ENCODE assay signal across 15 cellular contexts in the genomic region with DNA sequence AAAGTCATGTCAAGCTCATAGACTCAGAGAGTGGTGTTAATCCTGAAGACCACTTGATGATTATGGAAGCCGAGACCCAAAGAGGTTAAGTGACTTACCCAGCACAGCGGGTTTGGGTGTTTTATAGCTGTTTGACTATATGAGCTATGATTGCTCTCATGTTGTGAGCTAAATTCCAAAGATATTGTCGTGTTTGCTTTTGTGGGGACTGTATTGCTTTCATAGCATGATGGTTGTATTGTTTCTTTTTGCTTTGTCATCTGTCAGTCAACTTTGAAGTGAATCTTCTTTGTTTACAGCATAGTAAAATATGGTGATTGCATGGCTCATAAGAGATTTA.
"Had no signal": no experiment of that assay in that cellular context is flagged by ENCODE, and none has a peak within 500 bp of the region (broad histone marks: within the 10 kb centered on the region; RNA-seq: fewer than 3 reads in every experiment).

No MANE protein-coding gene starts in this region.

- H3K9me3 Mint-ChIP-seq: activated naive CD4-positive, alpha-beta T cell treated with anti-CD3 and anti-CD28 coated beads, Interleukin-2, amount 50 U/mL, for 24 hours; brain; memory B cell; neural crest cell; stimulated activated effector memory CD8-positive, alpha-beta T cell treated with anti-CD3 and anti-CD28 coated beads, Interleukin-12 subunit alpha, Interleukin-12 subunit beta, amount 100 ng/mL, for 72 hours had no signal

- H3K27ac Mint-ChIP-seq: activated naive CD4-positive, alpha-beta T cell treated with anti-CD3 and anti-CD28 coated beads, Interleukin-2, amount 50 U/mL, for 24 hours; memory B cell; stimulated activated effector memory CD8-positive, alpha-beta T cell treated with anti-CD3 and anti-CD28 coated beads, Interleukin-12 subunit alpha, Interleukin-12 subunit beta, amount 100 ng/mL, for 72 hours; T-helper 17 cell had no signal

- H3K4me3 ChIP-seq: tibial artery, vagina had no signal

- H3K36me3 Mint-ChIP-seq: brain had no signal

- H3K27me3 Mint-ChIP-seq: activated naive CD4-positive, alpha-beta T cell treated with anti-CD3 and anti-CD28 coated beads, Interleukin-2, amount 50 U/mL, for 24 hours; brain; memory B cell; T-helper 17 cell had no signal

- H2AFZ ChIP-seq: parathyroid adenoma had no signal

- H3K27ac ChIP-seq: parathyroid adenoma, tibial artery, vagina had no signal

- H3K4me3 Mint-ChIP-seq: activated naive CD4-positive, alpha-beta T cell treated with anti-CD3 and anti-CD28 coated beads, Interleukin-2, amount 50 U/mL, for 24 hours; brain; memory B cell; neural crest cell; stimulated activated effector memory CD8-positive, alpha-beta T cell treated with anti-CD3 and anti-CD28 coated beads, Interleukin-12 subunit alpha, Interleukin-12 subunit beta, amount 100 ng/mL, for 72 hours; T-helper 17 cell had no signal

- H3K9ac ChIP-seq: parathyroid adenoma had no signal

- H3K27me3 ChIP-seq: tibial artery, vagina had no signal

- H3K9me3 ChIP-seq: tibial artery, vagina had no signal

- DNase-seq: activated CD4-positive, alpha-beta T cell treated with anti-CD3 and anti-CD28 coated beads, Interleukin-2, amount 50 U/mL, for 1 hour; activated CD4-positive, CD25-positive, alpha-beta regulatory T cell; activated effector memory CD4-positive, alpha-beta T cell treated with Interleukin-2 at 50 U/mL for 16 hours; amniotic stem cell; dermis blood vessel endothelial cell; T-helper 17 cell; tibial artery had no signal

- ATAC-seq: left lobe of liver; stimulated activated effector memory CD8-positive, alpha-beta T cell treated with anti-CD3 and anti-CD28 coated beads, Interleukin-12 subunit alpha, Interleukin-12 subunit beta, amount 100 ng/mL, for 72 hours; T-helper 17 cell had no signal

- H3K36me3 ChIP-seq: tibial artery, vagina had no signal
